ENCODE assay signal across 19 cellular contexts in genomic region chr10:13715091-13715490, GRCh38.
DNase-seq lines count a peak whose midpoint lies in the region; TF ChIP-seq lines count a peak whose summit lies in the region.
"Had no signal": no experiment of that assay in that cellular context is flagged by ENCODE, and none has a peak within 500 bp of the region (broad histone marks: within the 10 kb centered on the region; RNA-seq: fewer than 3 reads in every experiment).

No MANE protein-coding gene starts in this region.

- no peak overlapping the region for H4K5ac ChIP-seq in mesendoderm (ENCODE audit: low read length)

- H3K4me2 ChIP-seq in GM23248 (ENCODE audit: unreplicated experiment) (peak overlapping the region; percentile 30), mesendoderm (ENCODE audit: low read length) (no peak overlapping the region)

- H3K9ac ChIP-seq in GM23248 (no peak overlapping the region), mesendoderm (ENCODE audit: low read length) (no peak overlapping the region)

- intact Hi-C loops in adrenal gland (cut with DNase I): no loop called here

- no peak overlapping the region for H3K56ac ChIP-seq in mesendoderm (ENCODE audit: low read length)

- in situ Hi-C loops in GM23248 (cut with MboI): no loop called here

- H3K9me2 ChIP-seq in GM23248 (ENCODE audit: insufficient read depth): no peaks in the 10 kb centered on the region

- H2AK5ac ChIP-seq in mesendoderm (ENCODE audit: low read length): no peak overlapping the region

- no peak for TF ChIP-seq POLR2A in erythroblast (IDR thresholded peaks at IDR 0.05; ENCODE audit: low read length)
- no peak for TF ChIP-seq POLR2A in adrenal gland (IDR thresholded peaks at IDR 0.05)

- no peak overlapping the region for H2BK120ac ChIP-seq in mesendoderm (ENCODE audit: low read depth, low read length)

- H3K4me3 ChIP-seq in GM23248 (no peak overlapping the region), adrenal gland (no peak overlapping the region), mesendoderm (ENCODE audit: low read length) (no peak overlapping the region)

- DNase-seq in GM23248 (no peak), nephron progenitor cell (no peak), DMS79 treated with DMSO at 0.1 percent for 48 hours (lab: John Stamatoyannopoulos, UW) (no peak), erythroblast (lab: John Stamatoyannopoulos, UW) (no peak), adrenal gland (no peak), mesendoderm (no peak)
- DNase-seq: Calu3; CD4-positive, alpha-beta T cell; DMS79; GF-D8; GOT3; KG1; NCI-H1436 treated with DMSO at 0.1 percent for 48 hours; NCI-H2029 treated with DMSO at 0.1 percent for 48 hours; NCI-H2171 treated with DMSO at 0.1 percent for 48 hours; NCI-H82; PC-3 had no signal

- 89 to 95% methylated on average over 5 of the region's 5 CpGs for WGBS in GM23248 (ENCODE audit: low coverage in 1 of 2, low lambda C conversion rate in 2 of 2, missing lambda C conversion rate in 2 of 2), 2 experiments
- WGBS in adrenal gland, 4 donors: 56 to 73% (median 60%) methylated on average over 5 of the region's 5 CpGs
- no CpG with 5 or more reads among the region's 5 CpGs for WGBS in mesendoderm (ENCODE audit: extremely low coverage, insufficient coverage, low lambda C conversion rate)

- no peak overlapping the region for H3K23ac ChIP-seq in mesendoderm (ENCODE audit: low read length)

- peak overlapping the region in 4 of 5 experiments; percentile 34 to 78 (median 58) for H3K27ac Mint-ChIP-seq in brain
- H3K27ac Mint-ChIP-seq in nephron progenitor cell: peak overlapping the region; percentile 80
- H3K27ac Mint-ChIP-seq: B cell; CD4-positive, alpha-beta T cell had no signal

- peaks cover 61% of the 10 kb centered on the region for H3K4me1 Mint-ChIP-seq in brain
- peaks cover 86% of the 10 kb centered on the region for H3K4me1 Mint-ChIP-seq in nephron progenitor cell

- no peaks in the 10 kb centered on the region for H3K79me1 ChIP-seq in mesendoderm (ENCODE audit: low read length)

- H3K36me3 ChIP-seq in GM23248 (ENCODE audit: low read depth) (no peaks in the 10 kb centered on the region), adrenal gland (replicated peaks in 1 of 2) (no peaks in the 10 kb centered on the region), mesendoderm (ENCODE audit: control insufficient read depth, insufficient read depth, low read length) (no peaks in the 10 kb centered on the region)

- no peak overlapping the region for H2BK5ac ChIP-seq in mesendoderm (ENCODE audit: low read length)

- H3K36me3 Mint-ChIP-seq in brain (peaks cover 23% of the 10 kb centered on the region), nephron progenitor cell (ENCODE audit: low read depth) (peaks cover 11% of the 10 kb centered on the region)

- H3K9me3 Mint-ChIP-seq in brain (no peaks in the 10 kb centered on the region), nephron progenitor cell (no peaks in the 10 kb centered on the region)
- H3K9me3 Mint-ChIP-seq: CD4-positive, alpha-beta T cell had no signal

- H3K4me3 Mint-ChIP-seq in brain (peak overlapping the region in 1 of 5 experiments; percentile 38), nephron progenitor cell (peak overlapping the region; percentile 26)
- H3K4me3 Mint-ChIP-seq: B cell; CD4-positive, alpha-beta T cell had no signal

- peak overlapping the region; percentile 67 for H3K27ac ChIP-seq in GM23248
- H3K27ac ChIP-seq in adrenal gland: no peak overlapping the region
- H3K27ac ChIP-seq in mesendoderm (ENCODE audit: low read depth, low read length): no peak overlapping the region

- H3K27me3 ChIP-seq in GM23248 (replicated peaks; ENCODE audit: insufficient read depth): no peaks in the 10 kb centered on the region
- no peaks in the 10 kb centered on the region for H3K27me3 ChIP-seq in adrenal gland
- no peaks in the 10 kb centered on the region for H3K27me3 ChIP-seq in mesendoderm (ENCODE audit: insufficient read depth, low read length, poor library complexity)

- H3K9me3 ChIP-seq in GM23248 (ENCODE audit: low read depth) (no peaks in the 10 kb centered on the region), adrenal gland (replicated peaks in 1 of 3) (no peaks in the 10 kb centered on the region)

- H3K18ac ChIP-seq in mesendoderm (ENCODE audit: low read length): no peak overlapping the region

- H3K79me2 ChIP-seq in GM23248 (ENCODE audit: insufficient read depth) (no peaks in the 10 kb centered on the region), mesendoderm (ENCODE audit: control insufficient read depth, insufficient read depth, low read length) (no peaks in the 10 kb centered on the region)

- H3K27me3 Mint-ChIP-seq in brain (no peaks in the 10 kb centered on the region), nephron progenitor cell (ENCODE audit: low read depth, poor library complexity) (no peaks in the 10 kb centered on the region)
- H3K27me3 Mint-ChIP-seq: B cell; CD4-positive, alpha-beta T cell had no signal

- H3K4me1 ChIP-seq in GM23248 (ENCODE audit: insufficient read depth) (peaks cover 68% of the 10 kb centered on the region), adrenal gland (replicated peaks in 1 of 2) (peaks cover 0 to 9% of the 10 kb centered on the region in 2 donors), mesendoderm (ENCODE audit: control insufficient read depth, low read depth, low read length) (peaks cover 13% of the 10 kb centered on the region)

- TF ChIP-seq CTCF in brain (conservative IDR thresholded peaks at IDR 0.05): no peak
- TF ChIP-seq CTCF in nephron progenitor cell (IDR thresholded peaks at IDR 0.05): no peak
- TF ChIP-seq CTCF in adrenal gland (IDR thresholded peaks at IDR 0.05): no peak

- H4K20me1 ChIP-seq in GM23248 (ENCODE audit: insufficient read depth): no peaks in the 10 kb centered on the region

- H4K8ac ChIP-seq in mesendoderm (ENCODE audit: low read depth, low read length): no peak overlapping the region

- H2AFZ ChIP-seq in GM23248: no peak overlapping the region

- no peak overlapping the region for H3K4ac ChIP-seq in mesendoderm (ENCODE audit: low read depth, low read length)

- no peak overlapping the region for H2BK15ac ChIP-seq in mesendoderm (replicated peaks; ENCODE audit: low read depth)

- H3F3A ChIP-seq in GM23248 (ENCODE audit: insufficient read depth): peaks cover 72% of the 10 kb centered on the region
